ENCODE assay signal across 1 cellular context in the genomic region with DNA sequence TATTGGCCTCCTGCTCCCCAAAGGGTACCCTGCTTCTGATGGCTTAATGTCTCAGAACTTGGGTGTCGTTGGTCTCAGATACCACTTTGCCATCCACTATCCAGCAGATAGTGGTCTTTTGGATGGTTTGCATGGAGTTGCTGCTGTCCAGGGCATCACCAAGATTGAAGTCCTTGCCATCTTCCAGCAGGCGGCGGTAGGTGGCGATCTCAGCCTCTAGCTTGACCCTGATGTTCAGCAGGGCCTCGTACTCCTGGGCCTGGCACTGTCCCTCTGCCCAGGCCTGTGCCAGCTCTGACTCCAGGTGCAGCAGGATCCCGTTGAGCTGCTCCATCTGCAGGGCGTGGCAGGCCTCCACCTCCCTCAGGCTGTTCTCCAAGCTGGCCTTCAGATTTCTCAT.
TF ChIP-seq lines count a peak whose summit lies in the region.

No MANE protein-coding gene starts in this region.

TF ChIP-seq in HCT116, 20 proteins besides CTCF, POLR2A, EP300 and RAD21:
- 0 out of 2 replicates have a peak, but pooled peaks have one; percentile 11 for TF ChIP-seq CBX3 (IDR thresholded peaks at IDR 0.05; ENCODE audit: low read depth)
TF ChIP-seq in HCT116: peak in this region for 1; not testable (repeated sequence) for 19.
